21 cellular contexts compared by ENCODE assay signal in the genomic region with DNA sequence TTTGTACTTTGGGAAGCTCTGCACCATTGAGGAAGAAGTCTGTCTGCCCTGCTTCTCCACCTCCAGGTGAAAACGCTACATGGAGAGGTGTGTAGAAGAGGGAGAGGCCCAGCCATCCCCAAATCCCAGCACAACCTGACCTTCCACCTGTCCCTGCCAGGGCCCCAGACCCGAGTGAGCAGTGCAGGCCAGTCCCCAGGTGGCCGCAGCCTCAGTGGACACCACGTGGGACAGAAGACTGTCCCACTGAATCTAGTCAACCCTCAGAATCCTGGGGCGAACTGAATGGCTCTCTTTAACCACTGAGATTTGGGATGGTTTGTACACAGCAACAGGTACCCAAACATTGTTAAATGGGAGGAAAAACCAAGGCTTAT. TPM values are rescaled to one million over a fixed set of nuclear protein-coding genes. Genes with fewer than 3 reads are reported as not detected.
DNase-seq lines count a peak whose midpoint lies in the region; ATAC-seq and TF ChIP-seq lines count a peak whose summit lies in the region.
"Had no signal": no experiment of that assay in that cellular context is flagged by ENCODE, and none has a peak within 500 bp of the region (broad histone marks: within the 10 kb centered on the region; RNA-seq: fewer than 3 reads in every experiment).

No MANE protein-coding gene starts in this region.

- intact Hi-C loops in A673 (cut with micrococcal nuclease; ENCODE audit: unreplicated experiment), result no loop called here
- intact Hi-C loops in activated CD4-positive, alpha-beta T cell treated with anti-CD3 and anti-CD28 coated beads for 36 hours (cut with DNase I, micrococcal nuclease), result no loop called here

- H4K20me1 ChIP-seq in neural progenitor cell (ENCODE audit: low read depth), result no peaks in the 10 kb centered on the region
- H4K20me1 ChIP-seq: BLaER1 had no signal

- H3K27ac ChIP-seq in cingulate gyrus (ENCODE audit: low read depth, low read length) (peak overlapping the region; percentile 4), neural progenitor cell (no peak overlapping the region), tibial nerve (peak overlapping the region in 3 of 4 donors; percentile 19 to 48 (median 28)), A673 (ENCODE audit: low read depth, low read length, poor library complexity, severe bottlenecking) (no peak overlapping the region)
- H3K27ac ChIP-seq: BLaER1, testis had no signal

- TF ChIP-seq EP300 in tibial nerve (IDR thresholded peaks at IDR 0.05), result no peak

- POLR2A ChIA-PET in A673 (lab: Charles Lee; ENCODE audit: low non-redundant PET), result no interaction called here
- POLR2A ChIA-PET in activated CD4-positive, alpha-beta T cell treated with anti-CD3 and anti-CD28 coated beads for 36 hours (lab: Charles Lee), result no interaction called here

- H3K27me3 Mint-ChIP-seq in activated T-cell treated with anti-CD3 and anti-CD28 coated beads, Interleukin-2, amount 50 U/mL, for 24 hours, result peaks cover 11% of the 10 kb centered on the region
- H3K27me3 Mint-ChIP-seq in activated T-cell treated with anti-CD3 and anti-CD28 coated beads, Interleukin-2, amount 50 U/mL, for 4 hours (ENCODE audit: low read depth), result peaks cover 8% of the 10 kb centered on the region
- peaks cover 11% of the 10 kb centered on the region for H3K27me3 Mint-ChIP-seq in neural progenitor cell (ENCODE audit: insufficient read depth, low read depth)
- peaks cover 4% of the 10 kb centered on the region for H3K27me3 Mint-ChIP-seq in activated CD4-positive, alpha-beta T cell treated with anti-CD3 and anti-CD28 coated beads for 36 hours

- H3K4me1 ChIP-seq in neural progenitor cell, result no peaks in the 10 kb centered on the region
- peaks cover 0 to 9% (median 0%) of the 10 kb centered on the region in 4 donors for H3K4me1 ChIP-seq in tibial nerve
- no peaks in the 10 kb centered on the region for H3K4me1 ChIP-seq in A673 (ENCODE audit: insufficient read depth, low read length, poor library complexity, severe bottlenecking)
- H3K4me1 ChIP-seq: testis had no signal

- no peak for DNase-seq in activated T-cell treated with anti-CD3 and anti-CD28 coated beads, Interleukin-2, amount 50 U/mL, for 24 hours
- DNase-seq in activated T-cell treated with anti-CD3 and anti-CD28 coated beads, Interleukin-2, amount 50 U/mL, for 4 hours, result no peak
- DNase-seq in neural progenitor cell (ENCODE audit: low spot score) (no peak), tibial nerve (ENCODE audit: low spot score in 2 of 2) (no peak), A673 (ENCODE audit: low spot score) (no peak), OCI-M2 (lab: John Stamatoyannopoulos, UW; ENCODE audit: unreplicated experiment) (no peak)
- no peak for DNase-seq in activated CD4-positive, alpha-beta T cell treated with anti-CD3 and anti-CD28 coated beads for 36 hours
- DNase-seq: 8988T; activated CD4-positive, alpha-beta T cell treated with anti-CD3 and anti-CD28 coated beads for 4 hours; activated gamma-delta T cell treated with Interleukin-2 at 50 U/mL for 16 hours; central memory CD4-positive, alpha-beta T cell; effector CD8-positive, alpha-beta T cell; naive B cell; NCI-H1105; NCI-H510A; stimulated activated CD4-positive, alpha-beta T cell treated with anti-CD3 and anti-CD28 coated beads, Interleukin-4, amount 100 ng/mL, for 24 hours had no signal

- H3K9ac ChIP-seq in neural progenitor cell, result no peak overlapping the region
- H3K9ac ChIP-seq: BLaER1 had no signal

- H3K79me2 ChIP-seq in neural progenitor cell (ENCODE audit: low read depth), result no peaks in the 10 kb centered on the region

- H3F3A ChIP-seq in neural progenitor cell (ENCODE audit: low read depth), result no peaks in the 10 kb centered on the region

- H3K27ac Mint-ChIP-seq in activated T-cell treated with anti-CD3 and anti-CD28 coated beads, Interleukin-2, amount 50 U/mL, for 24 hours, result peak overlapping the region; percentile 72
- H3K27ac Mint-ChIP-seq in neural progenitor cell, result peak overlapping the region; percentile 77
- no peak overlapping the region for H3K27ac Mint-ChIP-seq in activated CD4-positive, alpha-beta T cell treated with anti-CD3 and anti-CD28 coated beads for 36 hours

- peaks cover 15% of the 10 kb centered on the region for H3K4me1 Mint-ChIP-seq in activated T-cell treated with anti-CD3 and anti-CD28 coated beads, Interleukin-2, amount 50 U/mL, for 24 hours (ENCODE audit: low read depth)
- peaks cover 7% of the 10 kb centered on the region for H3K4me1 Mint-ChIP-seq in activated T-cell treated with anti-CD3 and anti-CD28 coated beads, Interleukin-2, amount 50 U/mL, for 4 hours (ENCODE audit: low read depth)
- H3K4me1 Mint-ChIP-seq in neural progenitor cell, result peaks cover 10% of the 10 kb centered on the region
- peaks cover 12% of the 10 kb centered on the region for H3K4me1 Mint-ChIP-seq in activated CD4-positive, alpha-beta T cell treated with anti-CD3 and anti-CD28 coated beads for 36 hours

- TF ChIP-seq POLR2A in tibial nerve (IDR thresholded peaks at IDR 0.05), result no peak

- no peak overlapping the region for H3K4me2 ChIP-seq in neural progenitor cell

- H3K4me3 Mint-ChIP-seq in activated T-cell treated with anti-CD3 and anti-CD28 coated beads, Interleukin-2, amount 50 U/mL, for 24 hours, result no peak overlapping the region
- no peak overlapping the region for H3K4me3 Mint-ChIP-seq in activated T-cell treated with anti-CD3 and anti-CD28 coated beads, Interleukin-2, amount 50 U/mL, for 4 hours
- H3K4me3 Mint-ChIP-seq in neural progenitor cell, result no peak overlapping the region
- no peak overlapping the region for H3K4me3 Mint-ChIP-seq in activated CD4-positive, alpha-beta T cell treated with anti-CD3 and anti-CD28 coated beads for 36 hours

- H3K36me3 Mint-ChIP-seq in activated T-cell treated with anti-CD3 and anti-CD28 coated beads, Interleukin-2, amount 50 U/mL, for 24 hours (ENCODE audit: low read depth), result no peaks in the 10 kb centered on the region
- no peaks in the 10 kb centered on the region for H3K36me3 Mint-ChIP-seq in activated T-cell treated with anti-CD3 and anti-CD28 coated beads, Interleukin-2, amount 50 U/mL, for 4 hours (ENCODE audit: insufficient read depth)
- no peaks in the 10 kb centered on the region for H3K36me3 Mint-ChIP-seq in neural progenitor cell
- H3K36me3 Mint-ChIP-seq in activated CD4-positive, alpha-beta T cell treated with anti-CD3 and anti-CD28 coated beads for 36 hours (ENCODE audit: low read depth), result no peaks in the 10 kb centered on the region
- H3K36me3 Mint-ChIP-seq: naive B cell had no signal

- no peaks in the 10 kb centered on the region for H3K36me3 ChIP-seq in neural progenitor cell
- H3K36me3 ChIP-seq in tibial nerve, result no peaks in the 10 kb centered on the region
- H3K36me3 ChIP-seq in A673 (ENCODE audit: insufficient read depth, low read length, poor library complexity, severe bottlenecking), result no peaks in the 10 kb centered on the region
- H3K36me3 ChIP-seq: BLaER1 had no signal

- H3K9me3 Mint-ChIP-seq in activated T-cell treated with anti-CD3 and anti-CD28 coated beads, Interleukin-2, amount 50 U/mL, for 24 hours, result no peaks in the 10 kb centered on the region
- H3K9me3 Mint-ChIP-seq in activated T-cell treated with anti-CD3 and anti-CD28 coated beads, Interleukin-2, amount 50 U/mL, for 4 hours, result no peaks in the 10 kb centered on the region
- peaks cover 3% of the 10 kb centered on the region for H3K9me3 Mint-ChIP-seq in neural progenitor cell
- H3K9me3 Mint-ChIP-seq in activated CD4-positive, alpha-beta T cell treated with anti-CD3 and anti-CD28 coated beads for 36 hours (ENCODE audit: low read depth), result no peaks in the 10 kb centered on the region
- H3K9me3 Mint-ChIP-seq: naive B cell had no signal

- no peak overlapping the region for H3K4me3 ChIP-seq in neural progenitor cell
- no peak overlapping the region for H3K4me3 ChIP-seq in tibial nerve
- H3K4me3 ChIP-seq in A673 (ENCODE audit: low read depth, low read length, poor library complexity, severe bottlenecking), result no peak overlapping the region
- H3K4me3 ChIP-seq: BLaER1, testis had no signal

- 84 to 95% methylated on average over 5 of the region's 5 CpGs for WGBS in tibial nerve, 2 donors

- H3K27me3 ChIP-seq in neural progenitor cell (no peaks in the 10 kb centered on the region), tibial nerve (peaks cover 0 to 8% of the 10 kb centered on the region in 2 donors), A673 (replicated peaks; ENCODE audit: insufficient read depth, low read depth, low read length, poor library complexity) (no peaks in the 10 kb centered on the region)
- H3K27me3 ChIP-seq: BLaER1, testis had no signal

- H3K9me3 ChIP-seq in neural progenitor cell (ENCODE audit: low read depth) (no peaks in the 10 kb centered on the region), tibial nerve (no peaks in the 10 kb centered on the region), A673 (ENCODE audit: low read depth, low read length, poor library complexity, severe bottlenecking) (no peaks in the 10 kb centered on the region)
- H3K9me3 ChIP-seq: BLaER1, testis had no signal

- no peak for ATAC-seq in activated T-cell treated with anti-CD3 and anti-CD28 coated beads, Interleukin-2, amount 50 U/mL, for 4 hours
- ATAC-seq in activated CD4-positive, alpha-beta T cell treated with anti-CD3 and anti-CD28 coated beads for 36 hours, result no peak

- BruUV-seq in A673 (replicated peaks; lab: Mats Ljungman, UMichigan), result no TSS peak

- CTCF ChIA-PET in A673 (lab: Charles Lee), result no interaction called here
- CTCF ChIA-PET in activated CD4-positive, alpha-beta T cell treated with anti-CD3 and anti-CD28 coated beads for 36 hours (lab: Charles Lee), result no interaction called here

- H2AFZ ChIP-seq in neural progenitor cell (replicated peaks), result no peak overlapping the region

- TF ChIP-seq CTCF in neural progenitor cell (IDR thresholded peaks at IDR 0.05), result no peak
- TF ChIP-seq CTCF in tibial nerve (IDR thresholded peaks at IDR 0.05), result no peak
- no peak for TF ChIP-seq CTCF in A673 (conservative IDR thresholded peaks at IDR 0.05; ENCODE audit: low read depth, low read length)

RNA-seq across cellular contexts. Expression of gene GALNTL5, which starts 29.9 kb away (rescaled TPM):
- not detected for total RNA-seq in activated T-cell treated with anti-CD3 and anti-CD28 coated beads, Interleukin-2, amount 50 U/mL, for 4 hours
- total RNA-seq in neural progenitor cell (ENCODE audit: low replicate concordance), result not detected in 2 replicates
- not detected for total RNA-seq in tibial nerve
- total RNA-seq in A673 (2021), result not detected in 2 replicates
- not detected for total RNA-seq in activated CD4-positive, alpha-beta T cell treated with anti-CD3 and anti-CD28 coated beads for 36 hours
- total RNA-seq: H1, lung microvascular endothelial cell had no signal

RNA-seq across cellular contexts. Expression of gene PRKAG2, which starts 49.4 kb away (rescaled TPM):
- 10 to 100 TPM; 28.6 to 31.5 (median 29.3) TPM for total RNA-seq in activated T-cell treated with anti-CD3 and anti-CD28 coated beads, Interleukin-2, amount 50 U/mL, for 4 hours
- total RNA-seq in neural progenitor cell (ENCODE audit: low replicate concordance) (11.1 and 11.4 TPM in 2 replicates), tibial nerve (10 to 100 TPM; 24.5 to 82.6 (median 38.3) TPM), A673 (2021) (10.3 and 11.6 TPM in 2 replicates)
- 10 to 100 TPM; 19.6 to 21.5 TPM for total RNA-seq in activated CD4-positive, alpha-beta T cell treated with anti-CD3 and anti-CD28 coated beads for 36 hours

Comparison
In these comparisons a context has a peak if more than half of its experiments do, and no peak if none do; other contexts are left out.
1. H3K27ac ChIP-seq: peak in cingulate gyrus (single experiment) and tibial nerve (3 of 4); none in neural progenitor cell (single experiment) and A673 (single experiment).